In genomic region chr7:7696458-7697119, GRCh38 we compare ENCODE assay signal across 12 cellular contexts. TPM values are rescaled to one million over a fixed set of nuclear protein-coding genes. Genes with fewer than 3 reads are reported as not detected.
DNase-seq lines count a peak whose midpoint lies in the region; ATAC-seq and TF ChIP-seq lines count a peak whose summit lies in the region.
"Had no signal": no experiment of that assay in that cellular context is flagged by ENCODE, and none has a peak within 500 bp of the region (broad histone marks: within the 10 kb centered on the region; RNA-seq: fewer than 3 reads in every experiment).

No MANE protein-coding gene starts in this region.

- H3K9ac ChIP-seq in PC-3 (ENCODE audit: low read length): no peak overlapping the region

- no peak overlapping the region for H3K27ac Mint-ChIP-seq in T-helper 17 cell

- peaks cover 20% of the 10 kb centered on the region for H3K4me1 Mint-ChIP-seq in T-helper 17 cell

- H3K27ac ChIP-seq in PC-3 (ENCODE audit: low read length): peak overlapping the region; percentile 38; the same call in 1 of the 2 replicates
- H3K27ac ChIP-seq in gastrocnemius medialis: peak overlapping the region in 3 of 4 donors; percentile 37 to 70 (median 54)

- no peak for TF ChIP-seq POLR2A in gastrocnemius medialis (IDR thresholded peaks at IDR 0.05)

- no peak overlapping the region for H3K4me3 Mint-ChIP-seq in T-helper 17 cell
- H3K4me3 Mint-ChIP-seq: naive thymus-derived CD4-positive, alpha-beta T cell had no signal

- H3K4me2 ChIP-seq in PC-3 (ENCODE audit: low read length): peak overlapping the region; percentile 68

- intact Hi-C loops in PC-3 (cut with micrococcal nuclease) (loop anchor here (1.0 kb wide), 1 partner anchor 35 kb away; no protein-coding TSS in a partner anchor), gastrocnemius medialis (cut with DNase I; ENCODE audit: low total_unique reads) (no loop called here)

- ATAC-seq in PC-3 (peak; percentile 80), gastrocnemius medialis (peak; percentile 67 to 72), T-helper 17 cell (no peak)
- ATAC-seq: esophagus mucosa; naive thymus-derived CD4-positive, alpha-beta T cell had no signal

- H3K9me2 ChIP-seq in PC-3 (replicated peaks; ENCODE audit: low read length): no peaks in the 10 kb centered on the region

- H3K4me1 ChIP-seq in PC-3 (ENCODE audit: insufficient read depth, low read length) (peaks cover 36% of the 10 kb centered on the region), gastrocnemius medialis (peaks cover 23 to 48% of the 10 kb centered on the region in 2 donors)

- peaks cover 3% of the 10 kb centered on the region for H3K36me3 Mint-ChIP-seq in T-helper 17 cell (ENCODE audit: low read depth)

- no peaks in the 10 kb centered on the region for H3F3A ChIP-seq in PC-3 (ENCODE audit: low read length, unreplicated experiment)

- TF ChIP-seq CTCF in PC-3 (conservative IDR thresholded peaks at IDR 0.05; ENCODE audit: low read depth, low read length) (no peak), foreskin fibroblast (IDR thresholded peaks at IDR 0.05; ENCODE audit: low read depth, low read length) (no peak), gastrocnemius medialis (IDR thresholded peaks at IDR 0.05 in 4 of 5, conservative IDR thresholded peaks at IDR 0.05 in 1 of 5) (no peak)

- DNase-seq in HCEC 1CT (peak; percentile 72), PC-3 (peak; percentile 58), foreskin fibroblast (peak; percentile 64 to 74), gastrocnemius medialis (no peak), NCI-H524 treated with DMSO at 0.1 percent for 48 hours (lab: John Stamatoyannopoulos, UW) (no peak), T-helper 17 cell (no peak), NCI-H774 (lab: John Stamatoyannopoulos, UW) (no peak)
- no peak for DNase-seq in activated CD8-positive, alpha-beta memory T cell treated with anti-CD3 and anti-CD28 coated beads for 24 hours
- DNase-seq: naive thymus-derived CD4-positive, alpha-beta T cell; NCI-H1417; T-helper 1 cell had no signal

- no peaks in the 10 kb centered on the region for H3K27me3 ChIP-seq in PC-3 (ENCODE audit: low read length)
- H3K27me3 ChIP-seq in gastrocnemius medialis: no peaks in the 10 kb centered on the region

- POLR2A ChIA-PET in PC-3 (lab: Charles Lee; ENCODE audit: unreplicated experiment): interaction anchor here (0.9 kb wide), 1 partner anchor 56 kb away, joined by 3 read pairs; the partner anchor contains the start of gene UMAD1

- H3K36me3 ChIP-seq in PC-3 (ENCODE audit: low read depth, low read length) (no peaks in the 10 kb centered on the region), gastrocnemius medialis (no peaks in the 10 kb centered on the region)

- no TSS peak for BruUV-seq in PC-3 (replicated peaks; lab: Mats Ljungman, UMichigan)

- no peaks in the 10 kb centered on the region for H3K27me3 Mint-ChIP-seq in T-helper 17 cell
- H3K27me3 Mint-ChIP-seq: naive thymus-derived CD4-positive, alpha-beta T cell had no signal

- 0 out of 2 replicates have a peak overlapping the region, but pooled peaks have one; percentile 49 for H2AFZ ChIP-seq in PC-3 (ENCODE audit: low read length)

- in situ Hi-C loops in gastrocnemius medialis (cut with MboI; ENCODE audit: low sequenced_read_pairs in 4 of 4): loop anchor here in 1 of 4 donors (25.0 kb wide), 1 partner anchor 266 kb away; the partner anchor contains the start of gene GLCCI1

- H3K79me2 ChIP-seq in PC-3 (ENCODE audit: low read length): no peaks in the 10 kb centered on the region

- no peaks in the 10 kb centered on the region for H4K20me1 ChIP-seq in PC-3 (ENCODE audit: low read length)

- CTCF ChIA-PET in PC-3 (lab: Charles Lee): interaction anchor here (0.5 to 1.6 kb wide), 3 partner anchors 11 to 132 kb away, joined by 3 to 11 read pairs (median 4); no protein-coding TSS in a partner anchor

- H3K9me3 ChIP-seq in PC-3 (ENCODE audit: low read length): no peaks in the 10 kb centered on the region
- H3K9me3 ChIP-seq in gastrocnemius medialis: no peaks in the 10 kb centered on the region
- no peaks in the 10 kb centered on the region for H3K9me3 ChIP-seq in T-helper 17 cell (ENCODE audit: control insufficient read depth, low read length, poor library complexity, severe bottlenecking)

- H3K4me3 ChIP-seq in PC-3 (ENCODE audit: low read length) (peak overlapping the region; percentile 30; the same call in 1 of the 2 replicates), foreskin fibroblast (ENCODE audit: low read depth in 1 of 2, low read length in 2 of 2) (no peak overlapping the region), gastrocnemius medialis (no peak overlapping the region)

RNA-seq across cellular contexts. Expression of gene RPA3, which starts 21.8 kb away (rescaled TPM):
- 38.9 and 39.3 TPM in 2 replicates for total RNA-seq in PC-3 (2014; rRNA removed)
- 10 to 100 TPM in 3 of 4 donors, 1 to 10 TPM in 1; 4.7 to 14.3 (median 12.5) TPM for total RNA-seq in gastrocnemius medialis
- 10 to 100 TPM; 27.0 to 34.9 TPM for total RNA-seq in T-helper 17 cell

RNA-seq across cellular contexts. Expression of gene UMAD1, which starts 56.0 kb away (rescaled TPM):
- 6.0 and 8.9 TPM in 2 replicates for total RNA-seq in PC-3 (2014; rRNA removed)
- 10 to 100 TPM; 10.2 to 16.0 (median 11.1) TPM for total RNA-seq in gastrocnemius medialis
- 10 to 100 TPM; 10.9 to 15.0 TPM for total RNA-seq in T-helper 17 cell

Comparison
In these comparisons a context has a peak if more than half of its experiments do, and no peak if none do; other contexts are left out.
1. DNase-seq: peak in HCEC 1CT (single experiment), PC-3 (single experiment) and foreskin fibroblast (2 of 2); none in gastrocnemius medialis (0 of 2), NCI-H524 treated with DMSO at 0.1 percent for 48 hours (single experiment), T-helper 17 cell (0 of 3), activated CD8-positive, alpha-beta memory T cell treated with anti-CD3 and anti-CD28 coated beads for 24 hours (single experiment) and NCI-H774 (single experiment).